ENCODE assay signal across 24 cellular contexts in the genomic region with DNA sequence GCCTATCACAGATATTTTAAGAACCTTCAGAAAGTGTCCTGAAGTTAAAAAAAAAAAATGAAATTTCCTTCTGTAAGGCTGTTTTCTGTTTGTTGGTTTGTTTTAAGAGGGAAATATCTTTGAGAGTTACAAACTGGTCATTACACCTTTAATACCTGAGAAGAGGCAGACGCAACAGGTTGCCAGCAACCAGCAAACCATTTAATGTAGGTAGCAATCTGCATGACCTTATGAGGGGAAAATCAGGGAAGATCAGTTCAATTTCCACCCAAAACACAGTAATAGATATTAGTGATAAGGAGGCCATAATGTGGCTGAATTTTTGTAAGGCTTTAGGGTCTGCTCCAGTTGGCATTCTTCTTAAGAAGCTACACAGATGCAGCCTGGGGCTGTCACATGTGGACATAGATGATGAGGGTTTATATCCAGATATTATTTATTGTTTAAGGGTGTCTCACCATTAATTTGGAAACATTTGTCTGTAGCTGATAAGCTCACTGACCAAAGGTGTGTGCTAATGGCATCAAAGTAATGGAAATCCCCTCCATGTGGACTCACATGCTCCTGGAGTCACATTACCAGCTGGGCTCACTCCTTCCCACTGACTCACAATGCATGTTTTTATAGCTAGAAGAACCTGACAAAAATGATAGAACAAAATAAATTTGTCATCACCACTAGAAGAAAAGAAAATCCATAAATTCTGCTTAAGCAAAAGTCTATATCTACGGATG.
DNase-seq lines count a peak whose midpoint lies in the region; ATAC-seq and TF ChIP-seq lines count a peak whose summit lies in the region.
"Had no signal": no experiment of that assay in that cellular context is flagged by ENCODE, and none has a peak within 500 bp of the region (broad histone marks: within the 10 kb centered on the region; RNA-seq: fewer than 3 reads in every experiment).

No MANE protein-coding gene starts in this region.

- H3K27ac Mint-ChIP-seq in type B pancreatic cell = no peak overlapping the region
- H3K27ac Mint-ChIP-seq: activated naive CD4-positive, alpha-beta T cell treated with anti-CD3 and anti-CD28 coated beads, Interleukin-2, amount 10 ng/mL, durations not matched to agents 7 days and 5 days; CD14-positive monocyte; WTC11 had no signal

- H3K4me3 ChIP-seq in astrocyte of the spinal cord (ENCODE audit: low read depth, low read length) (no peak overlapping the region), fibroblast of mammary gland (ENCODE audit: control insufficient read depth, low read depth, low read length) (no peak overlapping the region)
- H3K4me3 ChIP-seq: gastroesophageal sphincter, lower lobe of right lung, stomach, transverse colon had no signal

- DNase-seq in HT1080 (ENCODE audit: low read depth) (peak; percentile 38), astrocyte of the spinal cord (ENCODE audit: low read depth, low spot score) (peak; percentile 42), fibroblast of mammary gland (ENCODE audit: low read depth) (peak; percentile 52), non-pigmented ciliary epithelial cell (ENCODE audit: low read depth) (peak; percentile 28), type B pancreatic cell (ENCODE audit: extremely low spot score, unreplicated experiment) (no peak), T-helper 2 cell (no peak), NCI-H524 (lab: John Stamatoyannopoulos, UW) (no peak)
- DNase-seq: activated CD4-positive, alpha-beta T cell treated with anti-CD3 and anti-CD28 coated beads, Interleukin-2, amount 50 U/mL, for 1 hour; activated naive CD4-positive, alpha-beta T cell treated with anti-CD3 and anti-CD28 coated beads, Interleukin-2, amount 10 ng/mL, durations not matched to agents 7 days and 5 days; amniotic stem cell; central memory CD4-positive, alpha-beta T cell; GDM1; Karpas-422; lower lobe of right lung; NCI-H2081; stimulated activated CD8-positive, alpha-beta memory T cell treated with anti-CD3 and anti-CD28 coated beads, Interleukin-4, amount 100 ng/mL, for 48 hours; stomach; T1000; transverse colon had no signal

- in situ Hi-C loops in astrocyte of the spinal cord (cut with HindIII; ENCODE audit: low sequenced_read_pairs) = no loop called here

- H3K36me3 Mint-ChIP-seq in type B pancreatic cell = no peaks in the 10 kb centered on the region
- H3K36me3 Mint-ChIP-seq: activated naive CD4-positive, alpha-beta T cell treated with anti-CD3 and anti-CD28 coated beads, Interleukin-2, amount 10 ng/mL, durations not matched to agents 7 days and 5 days; CD14-positive monocyte; WTC11 had no signal

- no peak for ATAC-seq in GM18867 (IDR thresholded peaks at IDR 0.05; ENCODE audit: unreplicated experiment)
- ATAC-seq: gastroesophageal sphincter, lower lobe of right lung, Right ventricle myocardium inferior, WTC11 had no signal

- no peak overlapping the region for H3K4me3 Mint-ChIP-seq in type B pancreatic cell
- H3K4me3 Mint-ChIP-seq: activated naive CD4-positive, alpha-beta T cell treated with anti-CD3 and anti-CD28 coated beads, Interleukin-2, amount 10 ng/mL, durations not matched to agents 7 days and 5 days; CD14-positive monocyte; WTC11 had no signal

- H3K9me3 Mint-ChIP-seq in type B pancreatic cell = no peaks in the 10 kb centered on the region

- no peaks in the 10 kb centered on the region for H3K4me1 Mint-ChIP-seq in type B pancreatic cell (ENCODE audit: unreplicated experiment)
- H3K4me1 Mint-ChIP-seq: activated naive CD4-positive, alpha-beta T cell treated with anti-CD3 and anti-CD28 coated beads, Interleukin-2, amount 10 ng/mL, durations not matched to agents 7 days and 5 days; CD14-positive monocyte had no signal

- no peak for TF ChIP-seq CTCF in astrocyte of the spinal cord (IDR thresholded peaks at IDR 0.05; ENCODE audit: low read depth, low read length)
- no peak for TF ChIP-seq CTCF in fibroblast of mammary gland (conservative IDR thresholded peaks at IDR 0.05; ENCODE audit: control insufficient read depth, insufficient read depth, low read depth, low read length)
- TF ChIP-seq CTCF in type B pancreatic cell (conservative IDR thresholded peaks at IDR 0.05) = no peak

- H3K27me3 Mint-ChIP-seq in type B pancreatic cell = peaks cover 5% of the 10 kb centered on the region
- H3K27me3 Mint-ChIP-seq: activated naive CD4-positive, alpha-beta T cell treated with anti-CD3 and anti-CD28 coated beads, Interleukin-2, amount 10 ng/mL, durations not matched to agents 7 days and 5 days had no signal

Comparison
In these comparisons a context has a peak if more than half of its experiments do, and no peak if none do; other contexts are left out.
1. DNase-seq: peak in HT1080 (single experiment), astrocyte of the spinal cord (single experiment), fibroblast of mammary gland (single experiment) and non-pigmented ciliary epithelial cell (single experiment); none in type B pancreatic cell (single experiment), T-helper 2 cell (0 of 5) and NCI-H524 (0 of 2).